24 cellular contexts compared by ENCODE assay signal in genomic region chr10:13231808-13232207, GRCh38. TPM values are rescaled to one million over a fixed set of nuclear protein-coding genes. Genes with fewer than 3 reads are reported as not detected.
"Had no signal": no experiment of that assay in that cellular context is flagged by ENCODE, and none has a peak within 500 bp of the region (broad histone marks: within the 10 kb centered on the region; RNA-seq: fewer than 3 reads in every experiment).

No MANE protein-coding gene starts in this region.

- DNase-seq: effector memory CD8-positive, alpha-beta T cell; heart left ventricle; hippocampal formation; left colon; left ventricle myocardium superior; mesenchymal stem cell; naive B cell; occipital lobe; psoas muscle; retina; stimulated activated CD4-positive, alpha-beta T cell treated with anti-CD3 and anti-CD28 coated beads, Interleukin-4, amount 100 ng/mL, for 1 hour; stimulated activated CD8-positive, alpha-beta memory T cell treated with anti-CD3 and anti-CD28 coated beads, Interleukin-4, amount 100 ng/mL, for 48 hours; stimulated activated naive CD8-positive, alpha-beta T cell treated with anti-CD3 and anti-CD28 coated beads, Interleukin-15, Interleukin-2, amounts not matched to agents 100 U/mL and 50 U/mL, for 24 hours; thyroid gland had no signal

- H3K4me1 ChIP-seq: heart left ventricle, parathyroid adenoma, psoas muscle, right lobe of liver, suprapubic skin, thyroid gland, vagina had no signal

- H3K36me3 ChIP-seq: heart left ventricle, right lobe of liver, suprapubic skin, thyroid gland, vagina had no signal

- H3K9me3 ChIP-seq: heart left ventricle, psoas muscle, right lobe of liver, suprapubic skin, thyroid gland, vagina had no signal

- H3K79me2 ChIP-seq: parathyroid adenoma had no signal

- H2AFZ ChIP-seq: parathyroid adenoma had no signal

- H3K9ac ChIP-seq: parathyroid adenoma had no signal

- H3K4me3 ChIP-seq: heart left ventricle, lung, psoas muscle, right lobe of liver, suprapubic skin, thyroid gland, vagina had no signal

- H3K27me3 ChIP-seq: right lobe of liver, thyroid gland, vagina had no signal

- FAIRE-seq: frontal cortex had no signal

- H3K27ac ChIP-seq: heart left ventricle, parathyroid adenoma, psoas muscle, right lobe of liver, suprapubic skin, thyroid gland, vagina had no signal

RNA-seq across cellular contexts. Expression of gene UCMA, which starts 2.4 kb away (rescaled TPM):
- total RNA-seq: fibroblast of lung, frontal cortex, glomerular endothelial cell, kidney epithelial cell, left colon, left ventricle myocardium superior, occipital lobe, psoas muscle, right lobe of liver, suprapubic skin, thyroid gland, vagina had no signal
- polyA plus RNA-seq: esophagus, fibroblast of lung, heart left ventricle, lung had no signal
